ENCODE assay signal across 1 cellular context in the genomic region with DNA sequence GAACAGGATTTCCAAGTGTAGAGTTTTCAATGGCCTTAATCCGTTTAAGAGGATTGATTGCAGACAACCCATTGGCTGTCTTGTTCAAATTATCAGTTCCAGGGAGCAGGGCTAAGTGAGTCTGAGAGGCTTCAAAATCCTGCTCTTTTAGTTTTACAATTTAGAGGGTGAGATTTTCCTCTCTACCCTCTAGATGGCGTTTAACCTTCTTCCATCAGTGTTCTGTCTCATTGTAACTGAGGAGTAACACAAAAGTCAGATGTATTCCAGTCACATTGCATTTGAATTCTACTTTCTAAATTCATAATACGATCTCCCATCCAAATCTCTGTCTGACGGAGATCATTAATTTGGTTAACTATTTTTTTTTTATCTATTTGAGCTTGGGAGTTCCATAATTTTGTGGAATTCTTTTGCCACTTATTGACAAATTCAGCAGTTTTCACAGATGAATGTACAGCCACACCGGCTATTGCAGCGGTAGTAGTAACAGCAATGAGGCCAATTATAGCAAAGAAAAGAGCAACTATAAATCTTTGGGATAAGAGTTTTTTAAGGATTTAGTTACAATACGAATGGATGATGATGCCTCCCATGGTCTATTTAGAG.
TF ChIP-seq lines count a peak whose summit lies in the region.

No MANE protein-coding gene starts in this region.

TF ChIP-seq in K562, 482 proteins besides CTCF, POLR2A, EP300 and RAD21:
- TF ChIP-seq SMC3 (conservative IDR thresholded peaks at IDR 0.05; ENCODE audit: insufficient read depth, low read depth, low read length) (0 out of 2 replicates have a peak, but pooled peaks have one; percentile 21), NELFE (IDR thresholded peaks at IDR 0.05; ENCODE audit: insufficient read depth, insufficient read length) (no peak)
